ENCODE assay signal across 2 cellular contexts in the genomic region with DNA sequence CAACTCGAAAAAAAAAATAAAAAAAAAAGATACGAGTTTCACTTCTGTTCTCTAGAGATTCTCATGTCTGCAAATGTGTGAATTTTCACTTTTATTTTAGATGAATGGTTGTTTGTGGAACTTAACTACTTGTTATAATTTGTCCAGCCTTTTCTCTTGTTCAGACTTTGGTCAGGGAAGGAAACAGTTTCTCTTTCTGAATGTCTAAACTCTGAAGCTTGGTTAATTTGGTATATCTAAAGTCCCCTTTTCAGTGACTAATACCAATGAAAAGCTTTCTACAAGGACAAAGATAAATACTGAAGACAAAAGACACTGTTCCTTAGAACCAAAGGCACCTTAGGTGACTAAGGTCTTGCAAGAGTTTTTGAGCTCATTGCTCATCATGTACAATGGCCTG.
TF ChIP-seq lines count a peak whose summit lies in the region.

No MANE protein-coding gene starts in this region.

TF ChIP-seq in GM23338, 12 proteins besides CTCF, POLR2A, EP300 and RAD21:
- TF ChIP-seq, protein P1, sequence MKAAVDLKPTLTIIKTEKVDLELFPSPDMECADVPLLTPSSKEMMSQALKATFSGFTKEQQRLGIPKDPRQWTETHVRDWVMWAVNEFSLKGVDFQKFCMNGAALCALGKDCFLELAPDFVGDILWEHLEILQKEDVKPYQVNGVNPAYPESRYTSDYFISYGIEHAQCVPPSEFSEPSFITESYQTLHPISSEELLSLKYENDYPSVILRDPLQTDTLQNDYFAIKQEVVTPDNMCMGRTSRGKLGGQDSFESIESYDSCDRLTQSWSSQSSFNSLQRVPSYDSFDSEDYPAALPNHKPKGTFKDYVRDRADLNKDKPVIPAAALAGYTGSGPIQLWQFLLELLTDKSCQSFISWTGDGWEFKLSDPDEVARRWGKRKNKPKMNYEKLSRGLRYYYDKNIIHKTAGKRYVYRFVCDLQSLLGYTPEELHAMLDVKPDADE (IDR thresholded peaks at IDR 0.05): no peak
- TF ChIP-seq NANOG (IDR thresholded peaks at IDR 0.05; ENCODE audit: borderline replicate concordance): no peak
- TF ChIP-seq, protein P2, sequence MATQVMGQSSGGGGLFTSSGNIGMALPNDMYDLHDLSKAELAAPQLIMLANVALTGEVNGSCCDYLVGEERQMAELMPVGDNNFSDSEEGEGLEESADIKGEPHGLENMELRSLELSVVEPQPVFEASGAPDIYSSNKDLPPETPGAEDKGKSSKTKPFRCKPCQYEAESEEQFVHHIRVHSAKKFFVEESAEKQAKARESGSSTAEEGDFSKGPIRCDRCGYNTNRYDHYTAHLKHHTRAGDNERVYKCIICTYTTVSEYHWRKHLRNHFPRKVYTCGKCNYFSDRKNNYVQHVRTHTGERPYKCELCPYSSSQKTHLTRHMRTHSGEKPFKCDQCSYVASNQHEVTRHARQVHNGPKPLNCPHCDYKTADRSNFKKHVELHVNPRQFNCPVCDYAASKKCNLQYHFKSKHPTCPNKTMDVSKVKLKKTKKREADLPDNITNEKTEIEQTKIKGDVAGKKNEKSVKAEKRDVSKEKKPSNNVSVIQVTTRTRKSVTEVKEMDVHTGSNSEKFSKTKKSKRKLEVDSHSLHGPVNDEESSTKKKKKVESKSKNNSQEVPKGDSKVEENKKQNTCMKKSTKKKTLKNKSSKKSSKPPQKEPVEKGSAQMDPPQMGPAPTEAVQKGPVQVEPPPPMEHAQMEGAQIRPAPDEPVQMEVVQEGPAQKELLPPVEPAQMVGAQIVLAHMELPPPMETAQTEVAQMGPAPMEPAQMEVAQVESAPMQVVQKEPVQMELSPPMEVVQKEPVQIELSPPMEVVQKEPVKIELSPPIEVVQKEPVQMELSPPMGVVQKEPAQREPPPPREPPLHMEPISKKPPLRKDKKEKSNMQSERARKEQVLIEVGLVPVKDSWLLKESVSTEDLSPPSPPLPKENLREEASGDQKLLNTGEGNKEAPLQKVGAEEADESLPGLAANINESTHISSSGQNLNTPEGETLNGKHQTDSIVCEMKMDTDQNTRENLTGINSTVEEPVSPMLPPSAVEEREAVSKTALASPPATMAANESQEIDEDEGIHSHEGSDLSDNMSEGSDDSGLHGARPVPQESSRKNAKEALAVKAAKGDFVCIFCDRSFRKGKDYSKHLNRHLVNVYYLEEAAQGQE (IDR thresholded peaks at IDR 0.05; ENCODE audit: unreplicated experiment): no peak
- no peak for TF ChIP-seq POLR2AphosphoS5 (IDR thresholded peaks at IDR 0.05; ENCODE audit: low read depth)

TF ChIP-seq in GM12878, 131 proteins besides CTCF, POLR2A, EP300 and RAD21:
- TF ChIP-seq RB1 (IDR thresholded peaks at IDR 0.05; ENCODE audit: borderline replicate concordance) (no peak), FOXK2 (IDR thresholded peaks at IDR 0.05) (no peak), ZNF217 (IDR thresholded peaks at IDR 0.05) (peak; percentile 66; the same call in 1 of the 2 replicates), NFXL1 (IDR thresholded peaks at IDR 0.05; ENCODE audit: borderline replicate concordance) (no peak), MEF2B (IDR thresholded peaks at IDR 0.05; ENCODE audit: partially characterized antibody, poor library complexity, severe bottlenecking) (peak; percentile 74), ZNF24 (IDR thresholded peaks at IDR 0.05) (peak; percentile 56; the same call in 1 of the 2 replicates), DPF2 (IDR thresholded peaks at IDR 0.05) (0 out of 2 replicates have a peak, but pooled peaks have one; percentile 29), ZNF384 (IDR thresholded peaks at IDR 0.05; ENCODE audit: borderline replicate concordance, low read depth, low read length) (peak; percentile 81), MTA2 (IDR thresholded peaks at IDR 0.05; ENCODE audit: low read depth) (peak; percentile 89), HDAC2 (IDR thresholded peaks at IDR 0.05) (no peak), SMAD1 (IDR thresholded peaks at IDR 0.05; ENCODE audit: low read depth, partially characterized antibody) (peak; percentile 27), IKZF2 (IDR thresholded peaks at IDR 0.05) (peak; percentile 63 to 76; a peak in 3 of 4 replicates), NBN (IDR thresholded peaks at IDR 0.05) (peak; percentile 59; the same call in 1 of the 2 replicates), ATF7 (IDR thresholded peaks at IDR 0.05; ENCODE audit: low read depth) (peak; percentile 56; the same call in 1 of the 2 replicates), SPI1 (IDR thresholded peaks at IDR 0.05; ENCODE audit: borderline replicate concordance, insufficient read depth, low read depth, low read length) (peak; percentile 67; the same call in 1 of the 2 replicates), IKZF1 (conservative IDR thresholded peaks at IDR 0.05) (peak; percentile 31; the same call in 1 of the 2 replicates)
- TF ChIP-seq, protein P3, sequence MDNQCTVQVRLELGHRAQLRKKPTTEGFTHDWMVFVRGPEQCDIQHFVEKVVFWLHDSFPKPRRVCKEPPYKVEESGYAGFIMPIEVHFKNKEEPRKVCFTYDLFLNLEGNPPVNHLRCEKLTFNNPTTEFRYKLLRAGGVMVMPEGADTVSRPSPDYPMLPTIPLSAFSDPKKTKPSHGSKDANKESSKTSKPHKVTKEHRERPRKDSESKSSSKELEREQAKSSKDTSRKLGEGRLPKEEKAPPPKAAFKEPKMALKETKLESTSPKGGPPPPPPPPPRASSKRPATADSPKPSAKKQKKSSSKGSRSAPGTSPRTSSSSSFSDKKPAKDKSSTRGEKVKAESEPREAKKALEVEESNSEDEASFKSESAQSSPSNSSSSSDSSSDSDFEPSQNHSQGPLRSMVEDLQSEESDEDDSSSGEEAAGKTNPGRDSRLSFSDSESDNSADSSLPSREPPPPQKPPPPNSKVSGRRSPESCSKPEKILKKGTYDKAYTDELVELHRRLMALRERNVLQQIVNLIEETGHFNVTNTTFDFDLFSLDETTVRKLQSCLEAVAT (IDR thresholded peaks at IDR 0.05): peak; percentile 48; the same call in 1 of the 2 replicates
- TF ChIP-seq, protein P4, sequence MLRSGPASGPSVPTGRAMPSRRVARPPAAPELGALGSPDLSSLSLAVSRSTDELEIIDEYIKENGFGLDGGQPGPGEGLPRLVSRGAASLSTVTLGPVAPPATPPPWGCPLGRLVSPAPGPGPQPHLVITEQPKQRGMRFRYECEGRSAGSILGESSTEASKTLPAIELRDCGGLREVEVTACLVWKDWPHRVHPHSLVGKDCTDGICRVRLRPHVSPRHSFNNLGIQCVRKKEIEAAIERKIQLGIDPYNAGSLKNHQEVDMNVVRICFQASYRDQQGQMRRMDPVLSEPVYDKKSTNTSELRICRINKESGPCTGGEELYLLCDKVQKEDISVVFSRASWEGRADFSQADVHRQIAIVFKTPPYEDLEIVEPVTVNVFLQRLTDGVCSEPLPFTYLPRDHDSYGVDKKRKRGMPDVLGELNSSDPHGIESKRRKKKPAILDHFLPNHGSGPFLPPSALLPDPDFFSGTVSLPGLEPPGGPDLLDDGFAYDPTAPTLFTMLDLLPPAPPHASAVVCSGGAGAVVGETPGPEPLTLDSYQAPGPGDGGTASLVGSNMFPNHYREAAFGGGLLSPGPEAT (IDR thresholded peaks at IDR 0.05; ENCODE audit: low read depth): peak; percentile 72; the same call in 1 of the 2 replicates
- TF ChIP-seq, protein P5, sequence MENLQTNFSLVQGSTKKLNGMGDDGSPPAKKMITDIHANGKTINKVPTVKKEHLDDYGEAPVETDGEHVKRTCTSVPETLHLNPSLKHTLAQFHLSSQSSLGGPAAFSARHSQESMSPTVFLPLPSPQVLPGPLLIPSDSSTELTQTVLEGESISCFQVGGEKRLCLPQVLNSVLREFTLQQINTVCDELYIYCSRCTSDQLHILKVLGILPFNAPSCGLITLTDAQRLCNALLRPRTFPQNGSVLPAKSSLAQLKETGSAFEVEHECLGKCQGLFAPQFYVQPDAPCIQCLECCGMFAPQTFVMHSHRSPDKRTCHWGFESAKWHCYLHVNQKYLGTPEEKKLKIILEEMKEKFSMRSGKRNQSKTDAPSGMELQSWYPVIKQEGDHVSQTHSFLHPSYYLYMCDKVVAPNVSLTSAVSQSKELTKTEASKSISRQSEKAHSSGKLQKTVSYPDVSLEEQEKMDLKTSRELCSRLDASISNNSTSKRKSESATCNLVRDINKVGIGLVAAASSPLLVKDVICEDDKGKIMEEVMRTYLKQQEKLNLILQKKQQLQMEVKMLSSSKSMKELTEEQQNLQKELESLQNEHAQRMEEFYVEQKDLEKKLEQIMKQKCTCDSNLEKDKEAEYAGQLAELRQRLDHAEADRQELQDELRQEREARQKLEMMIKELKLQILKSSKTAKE (IDR thresholded peaks at IDR 0.05; ENCODE audit: low read depth, poor library complexity, severe bottlenecking): peak; percentile 93
